ENCODE assay signal across 18 cellular contexts in genomic region chr17:44113382-44113781, GRCh38. TPM values are rescaled to one million over a fixed set of nuclear protein-coding genes. Genes with fewer than 3 reads are reported as not detected.
DNase-seq lines count a peak whose midpoint lies in the region; ATAC-seq and TF ChIP-seq lines count a peak whose summit lies in the region.
"Had no signal": no experiment of that assay in that cellular context is flagged by ENCODE, and none has a peak within 500 bp of the region (broad histone marks: within the 10 kb centered on the region; RNA-seq: fewer than 3 reads in every experiment).

No MANE protein-coding gene starts in this region.

- TF ChIP-seq POLR2A in esophagus squamous epithelium (IDR thresholded peaks at IDR 0.05): no peak

- no peaks in the 10 kb centered on the region for H3K9me3 Mint-ChIP-seq in natural killer cell
- H3K9me3 Mint-ChIP-seq: activated naive CD8-positive, alpha-beta T cell treated with anti-CD3 and anti-CD28 coated beads, Interleukin-2, amount 50 U/mL, for 24 hours; activated T-cell treated with anti-CD3 and anti-CD28 coated beads, Interleukin-2, amount 50 U/mL, for 4 hours had no signal

- CTCF ChIA-PET in RWPE1 (lab: Yijun Ruan, JAX): interaction anchor here (1.0 to 1.1 kb wide), 2 partner anchors 26 to 30 kb away, joined by 4 read pairs; no protein-coding TSS in a partner anchor

- H3K4me3 Mint-ChIP-seq in natural killer cell: no peak overlapping the region
- H3K4me3 Mint-ChIP-seq: activated naive CD8-positive, alpha-beta T cell treated with anti-CD3 and anti-CD28 coated beads, Interleukin-2, amount 50 U/mL, for 24 hours; activated T-cell treated with anti-CD3 and anti-CD28 coated beads, Interleukin-2, amount 50 U/mL, for 4 hours had no signal

- H3K4me1 ChIP-seq in BLaER1: peaks cover 97% of the 10 kb centered on the region
- peaks cover 53 to 91% (median 65%) of the 10 kb centered on the region in 3 donors for H3K4me1 ChIP-seq in esophagus squamous epithelium

- peaks cover 9 to 39% of the 10 kb centered on the region in 2 donors for H3K4me1 Mint-ChIP-seq in natural killer cell

- H3K4me3 ChIP-seq in BLaER1 (no peak overlapping the region), esophagus squamous epithelium (no peak overlapping the region), skin epidermis (no peak overlapping the region)
- H3K4me3 ChIP-seq: colonic mucosa had no signal

- no peak for ATAC-seq in natural killer cell
- ATAC-seq: activated naive CD8-positive, alpha-beta T cell treated with anti-CD3 and anti-CD28 coated beads, Interleukin-2, amount 50 U/mL, for 24 hours; activated T-cell treated with anti-CD3 and anti-CD28 coated beads, Interleukin-2, amount 50 U/mL, for 4 hours; Panc1 had no signal

- TF ChIP-seq CTCF in RWPE1 (conservative IDR thresholded peaks at IDR 0.05; ENCODE audit: low read depth): no peak
- TF ChIP-seq CTCF in esophagus squamous epithelium (IDR thresholded peaks at IDR 0.05): no peak
- TF ChIP-seq CTCF in natural killer cell (IDR thresholded peaks at IDR 0.05): no peak

- H3K27me3 ChIP-seq in BLaER1 (no peaks in the 10 kb centered on the region), esophagus squamous epithelium (no peaks in the 10 kb centered on the region)
- H3K27me3 ChIP-seq: colonic mucosa had no signal

- H3K27me3 Mint-ChIP-seq in natural killer cell (ENCODE audit: low read depth in 2 of 2): no peaks in the 10 kb centered on the region
- H3K27me3 Mint-ChIP-seq: activated naive CD8-positive, alpha-beta T cell treated with anti-CD3 and anti-CD28 coated beads, Interleukin-2, amount 50 U/mL, for 24 hours had no signal

- peak overlapping the region; percentile 88 for H3K27ac ChIP-seq in BLaER1
- H3K27ac ChIP-seq in RWPE1: peak overlapping the region; percentile 82
- H3K27ac ChIP-seq in esophagus squamous epithelium: peak overlapping the region; percentile 63 to 93 (median 88)
- peak overlapping the region in 13 of 21 experiments; percentile 0 to 86 (median 42) for H3K27ac ChIP-seq in skin epidermis
- H3K27ac ChIP-seq: colonic mucosa had no signal

- H3K4me2 ChIP-seq in BLaER1: peak overlapping the region; percentile 99

- POLR2A ChIA-PET in RWPE1 (lab: Yijun Ruan, JAX; ENCODE audit: low non-redundant PET): no interaction called here

- intact Hi-C loops in esophagus squamous epithelium (cut with DNase I): no loop called here
- intact Hi-C loops in natural killer cell (cut with micrococcal nuclease): no loop called here

- peaks cover 52% of the 10 kb centered on the region for H3K36me3 ChIP-seq in BLaER1
- H3K36me3 ChIP-seq in esophagus squamous epithelium: peaks cover 0 to 38% (median 4%) of the 10 kb centered on the region in 3 donors
- H3K36me3 ChIP-seq: colonic mucosa had no signal

- no peaks in the 10 kb centered on the region for H3K36me3 Mint-ChIP-seq in natural killer cell

- H4K20me1 ChIP-seq in BLaER1: peaks cover 90% of the 10 kb centered on the region

- H3K9me3 ChIP-seq in BLaER1 (no peaks in the 10 kb centered on the region), esophagus squamous epithelium (no peaks in the 10 kb centered on the region)
- H3K9me3 ChIP-seq: colonic mucosa had no signal

- peak overlapping the region; percentile 85 for H3K9ac ChIP-seq in BLaER1

- no peak for DNase-seq in RWPE1 (ENCODE audit: low spot score)
- no peak for DNase-seq in esophagus squamous epithelium (lab: John Stamatoyannopoulos, UW)
- no peak for DNase-seq in natural killer cell
- DNase-seq in glomerular visceral epithelial cell (ENCODE audit: extremely low spot score): no peak
- DNase-seq in NCI-H2196 treated with DMSO at 0.1 percent for 48 hours (lab: John Stamatoyannopoulos, UW; ENCODE audit: unreplicated experiment): no peak
- DNase-seq in effector CD4-positive, alpha-beta T cell: no peak
- DNase-seq: activated CD4-positive, alpha-beta T cell treated with anti-CD3 and anti-CD28 coated beads, Interleukin-2, amount 50 U/mL, for 48 hours; activated naive CD8-positive, alpha-beta T cell treated with anti-CD3 and anti-CD28 coated beads, Interleukin-2, amount 50 U/mL, for 24 hours; activated T-cell treated with anti-CD3 and anti-CD28 coated beads, Interleukin-2, amount 50 U/mL, for 4 hours; Calu3; colonic mucosa; hippocampal formation; NCI-H2081 treated with DMSO at 0.1 percent for 48 hours had no signal

- 75 to 82% methylated on average over 1 of the region's 1 CpG for WGBS in esophagus squamous epithelium, 2 donors

- no peak overlapping the region for H3K27ac Mint-ChIP-seq in natural killer cell
- H3K27ac Mint-ChIP-seq: activated naive CD8-positive, alpha-beta T cell treated with anti-CD3 and anti-CD28 coated beads, Interleukin-2, amount 50 U/mL, for 24 hours had no signal

RNA-seq across cellular contexts. Expression of gene HDAC5, which starts 10.1 kb away (rescaled TPM):
- total RNA-seq in esophagus squamous epithelium: 100 to 1,000 TPM in 1 of 4 donors, 10 to 100 TPM in 3; 31.1 to 135 (median 68.0) TPM
- 100 to 1,000 TPM in 1 of 3 donors, 10 to 100 TPM in 2; 79.2 to 100 (median 91.9) TPM for total RNA-seq in natural killer cell

RNA-seq across cellular contexts. Expression of gene HROB, which starts 28.3 kb away (rescaled TPM):
- total RNA-seq in esophagus squamous epithelium (1 to 10 TPM; 1.9 to 4.7 (median 4.0) TPM), natural killer cell (1 to 10 TPM; 1.9 to 4.4 (median 2.4) TPM)

RNA-seq across cellular contexts. Expression of gene G6PC3, which starts 42.8 kb away (rescaled TPM):
- total RNA-seq in esophagus squamous epithelium (10 to 100 TPM; 10.3 to 23.3 (median 17.2) TPM), natural killer cell (10 to 100 TPM; 18.2 to 21.7 (median 20.6) TPM)

RNA-seq across cellular contexts. Expression of gene LSM12, which starts 46.9 kb away (rescaled TPM):
- total RNA-seq in esophagus squamous epithelium (10 to 100 TPM; 27.3 to 44.3 (median 36.9) TPM), natural killer cell (10 to 100 TPM; 46.9 to 54.0 (median 51.8) TPM)

RNA-seq across cellular contexts. Expression of gene ASB16, which starts 57.1 kb away (rescaled TPM):
- total RNA-seq in esophagus squamous epithelium (under 1 TPM in 1 of 4 donors, not detected in 3; 0.11 TPM), natural killer cell (not detected)
- total RNA-seq: G401, kidney epithelial cell had no signal
